Comparison of ENCODE assay signal across 12 cellular contexts in genomic region chr10:77609781-77610272, GRCh38. TPM values are rescaled to one million over a fixed set of nuclear protein-coding genes. Genes with fewer than 3 reads are reported as not detected.
DNase-seq lines count a peak whose midpoint lies in the region; ATAC-seq and TF ChIP-seq lines count a peak whose summit lies in the region.
"Had no signal": no experiment of that assay in that cellular context is flagged by ENCODE, and none has a peak within 500 bp of the region (broad histone marks: within the 10 kb centered on the region; RNA-seq: fewer than 3 reads in every experiment).

No MANE protein-coding gene starts in this region.

- no TSS peak for BruUV-seq in Panc1 (replicated peaks; lab: Mats Ljungman, UMichigan)

- no peaks in the 10 kb centered on the region for H3K27me3 Mint-ChIP-seq in stimulated activated memory B cell treated with anti-CD40 and anti-IgM and Interleukin-4, amounts not matched to agents 10 μg/mL and 1 μg/mL and 100 μg/mL, for 72 hours
- H3K27me3 Mint-ChIP-seq in activated naive CD8-positive, alpha-beta T cell treated with anti-CD3 and anti-CD28 coated beads, Interleukin-2, amount 50 U/mL, for 24 hours, result peaks cover 3% of the 10 kb centered on the region
- peaks cover 27% of the 10 kb centered on the region for H3K27me3 Mint-ChIP-seq in activated CD8-positive, alpha-beta T cell treated with anti-CD3 and anti-CD28 coated beads, Interleukin-2, amount 10 ng/mL, durations not matched to agents 7 days and 5 days (ENCODE audit: low read depth)

- no peaks in the 10 kb centered on the region for H3K9me3 Mint-ChIP-seq in stimulated activated memory B cell treated with anti-CD40 and anti-IgM and Interleukin-4, amounts not matched to agents 10 μg/mL and 1 μg/mL and 100 μg/mL, for 72 hours
- H3K9me3 Mint-ChIP-seq in activated naive CD8-positive, alpha-beta T cell treated with anti-CD3 and anti-CD28 coated beads, Interleukin-2, amount 50 U/mL, for 24 hours, result no peaks in the 10 kb centered on the region
- no peaks in the 10 kb centered on the region for H3K9me3 Mint-ChIP-seq in activated CD8-positive, alpha-beta T cell treated with anti-CD3 and anti-CD28 coated beads, Interleukin-2, amount 10 ng/mL, durations not matched to agents 7 days and 5 days (ENCODE audit: insufficient read depth)
- H3K9me3 Mint-ChIP-seq: memory B cell had no signal

- peaks cover 19% of the 10 kb centered on the region for H3K79me2 ChIP-seq in GM23248 (ENCODE audit: insufficient read depth)

- H3K27ac Mint-ChIP-seq in stimulated activated memory B cell treated with anti-CD40 and anti-IgM and Interleukin-4, amounts not matched to agents 10 μg/mL and 1 μg/mL and 100 μg/mL, for 72 hours, result no peak overlapping the region
- H3K27ac Mint-ChIP-seq in activated naive CD8-positive, alpha-beta T cell treated with anti-CD3 and anti-CD28 coated beads, Interleukin-2, amount 50 U/mL, for 24 hours, result no peak overlapping the region
- no peak overlapping the region for H3K27ac Mint-ChIP-seq in activated CD8-positive, alpha-beta T cell treated with anti-CD3 and anti-CD28 coated beads, Interleukin-2, amount 10 ng/mL, durations not matched to agents 7 days and 5 days

- no peak overlapping the region for H3K4me3 Mint-ChIP-seq in stimulated activated memory B cell treated with anti-CD40 and anti-IgM and Interleukin-4, amounts not matched to agents 10 μg/mL and 1 μg/mL and 100 μg/mL, for 72 hours
- H3K4me3 Mint-ChIP-seq in activated naive CD8-positive, alpha-beta T cell treated with anti-CD3 and anti-CD28 coated beads, Interleukin-2, amount 50 U/mL, for 24 hours, result no peak overlapping the region
- no peak overlapping the region for H3K4me3 Mint-ChIP-seq in activated CD8-positive, alpha-beta T cell treated with anti-CD3 and anti-CD28 coated beads, Interleukin-2, amount 10 ng/mL, durations not matched to agents 7 days and 5 days
- H3K4me3 Mint-ChIP-seq: memory B cell had no signal

- H3K4me2 ChIP-seq in GM23248 (ENCODE audit: unreplicated experiment), result no peak overlapping the region

- no peak for ATAC-seq in Panc1
- ATAC-seq in gastrocnemius medialis, result peak; percentile 65 to 79
- ATAC-seq in stimulated activated memory B cell treated with anti-CD40 and anti-IgM and Interleukin-4, amounts not matched to agents 10 μg/mL and 1 μg/mL and 100 μg/mL, for 72 hours, result no peak
- ATAC-seq in activated naive CD8-positive, alpha-beta T cell treated with anti-CD3 and anti-CD28 coated beads, Interleukin-2, amount 50 U/mL, for 24 hours, result no peak
- ATAC-seq in activated CD8-positive, alpha-beta T cell treated with anti-CD3 and anti-CD28 coated beads, Interleukin-2, amount 10 ng/mL, durations not matched to agents 7 days and 5 days, result no peak

- CTCF ChIA-PET in Panc1 (lab: Charles Lee), result no interaction called here
- CTCF ChIA-PET in activated CD8-positive, alpha-beta T cell treated with anti-CD3 and anti-CD28 coated beads, Interleukin-2, amount 10 ng/mL, durations not matched to agents 7 days and 5 days (lab: Charles Lee), result interaction anchor here (0.8 kb wide), 1 partner anchor 54 kb away, joined by 3 read pairs; no protein-coding TSS in a partner anchor

- H3K9me3 ChIP-seq in GM23248 (ENCODE audit: low read depth), result no peaks in the 10 kb centered on the region
- H3K9me3 ChIP-seq in Panc1 (ENCODE audit: control insufficient read depth, insufficient read depth, low read depth, low read length), result no peaks in the 10 kb centered on the region
- H3K9me3 ChIP-seq in gastrocnemius medialis, result no peaks in the 10 kb centered on the region

- H3K27ac ChIP-seq in GM23248 (no peak overlapping the region), Panc1 (ENCODE audit: low read length) (peak overlapping the region; percentile 51), gastrocnemius medialis (peak overlapping the region; percentile 43 to 72 (median 62))
- H3K27ac ChIP-seq: WERI-Rb-1 had no signal

- no peaks in the 10 kb centered on the region for H3K36me3 Mint-ChIP-seq in stimulated activated memory B cell treated with anti-CD40 and anti-IgM and Interleukin-4, amounts not matched to agents 10 μg/mL and 1 μg/mL and 100 μg/mL, for 72 hours
- H3K36me3 Mint-ChIP-seq in activated naive CD8-positive, alpha-beta T cell treated with anti-CD3 and anti-CD28 coated beads, Interleukin-2, amount 50 U/mL, for 24 hours (ENCODE audit: low read depth), result no peaks in the 10 kb centered on the region
- H3K36me3 Mint-ChIP-seq in activated CD8-positive, alpha-beta T cell treated with anti-CD3 and anti-CD28 coated beads, Interleukin-2, amount 10 ng/mL, durations not matched to agents 7 days and 5 days (ENCODE audit: low read depth), result no peaks in the 10 kb centered on the region
- H3K36me3 Mint-ChIP-seq: memory B cell had no signal

- intact Hi-C loops in Panc1 (cut with micrococcal nuclease; ENCODE audit: unreplicated experiment) (no loop called here), gastrocnemius medialis (cut with DNase I; ENCODE audit: low total_unique reads) (no loop called here)

- TF ChIP-seq CTCF in Panc1 (IDR thresholded peaks at IDR 0.05) (no peak), foreskin fibroblast (IDR thresholded peaks at IDR 0.05; ENCODE audit: low read depth, low read length) (no peak), gastrocnemius medialis (IDR thresholded peaks at IDR 0.05 in 4 of 5, conservative IDR thresholded peaks at IDR 0.05 in 1 of 5) (no peak)

- no peak for TF ChIP-seq POLR2A in gastrocnemius medialis (IDR thresholded peaks at IDR 0.05)

- H2AFZ ChIP-seq in GM23248, result no peak overlapping the region

- H3K36me3 ChIP-seq in GM23248 (ENCODE audit: low read depth) (no peaks in the 10 kb centered on the region), Panc1 (ENCODE audit: control insufficient read depth, insufficient read depth, low read length) (no peaks in the 10 kb centered on the region), gastrocnemius medialis (no peaks in the 10 kb centered on the region)
- H3K36me3 ChIP-seq: WERI-Rb-1 had no signal

- DNase-seq in GM23248 (peak; percentile 16), Panc1 (ENCODE audit: low read depth, low spot score) (no peak), foreskin fibroblast (peak; percentile 62 to 78), gastrocnemius medialis (no peak), NCI-H1436 treated with DMSO at 0.1 percent for 48 hours (lab: John Stamatoyannopoulos, UW) (no peak)
- no peak for DNase-seq in activated naive CD8-positive, alpha-beta T cell treated with anti-CD3 and anti-CD28 coated beads, Interleukin-2, amount 50 U/mL, for 24 hours
- DNase-seq in activated CD8-positive, alpha-beta T cell treated with anti-CD3 and anti-CD28 coated beads, Interleukin-2, amount 10 ng/mL, durations not matched to agents 7 days and 5 days, result no peak
- DNase-seq: activated CD8-positive, alpha-beta memory T cell treated with anti-CD3 and anti-CD28 coated beads, Interleukin-2, amount 50 U/mL, for 4 hours; SIG-M5; WERI-Rb-1 had no signal

- H4K20me1 ChIP-seq in GM23248 (ENCODE audit: insufficient read depth), result no peaks in the 10 kb centered on the region

- POLR2A ChIA-PET in Panc1 (lab: Charles Lee), result no interaction called here
- POLR2A ChIA-PET in activated CD8-positive, alpha-beta T cell treated with anti-CD3 and anti-CD28 coated beads, Interleukin-2, amount 10 ng/mL, durations not matched to agents 7 days and 5 days (lab: Charles Lee), result no interaction called here

- no peaks in the 10 kb centered on the region for H3K9me2 ChIP-seq in GM23248 (ENCODE audit: insufficient read depth)

- H3K4me3 ChIP-seq in GM23248 (no peak overlapping the region), Panc1 (ENCODE audit: low read depth in 2 of 2, low read length in 2 of 2) (no peak overlapping the region), foreskin fibroblast (ENCODE audit: low read depth in 1 of 2, low read length in 2 of 2) (no peak overlapping the region), gastrocnemius medialis (no peak overlapping the region)

- H3K27me3 ChIP-seq in GM23248 (replicated peaks; ENCODE audit: insufficient read depth), result no peaks in the 10 kb centered on the region
- no peaks in the 10 kb centered on the region for H3K27me3 ChIP-seq in Panc1 (ENCODE audit: control insufficient read depth, insufficient read depth, low read length)
- H3K27me3 ChIP-seq in gastrocnemius medialis, result no peaks in the 10 kb centered on the region

- H3K4me1 Mint-ChIP-seq in stimulated activated memory B cell treated with anti-CD40 and anti-IgM and Interleukin-4, amounts not matched to agents 10 μg/mL and 1 μg/mL and 100 μg/mL, for 72 hours, result no peaks in the 10 kb centered on the region
- no peaks in the 10 kb centered on the region for H3K4me1 Mint-ChIP-seq in activated naive CD8-positive, alpha-beta T cell treated with anti-CD3 and anti-CD28 coated beads, Interleukin-2, amount 50 U/mL, for 24 hours
- H3K4me1 Mint-ChIP-seq in activated CD8-positive, alpha-beta T cell treated with anti-CD3 and anti-CD28 coated beads, Interleukin-2, amount 10 ng/mL, durations not matched to agents 7 days and 5 days (ENCODE audit: low read depth), result no peaks in the 10 kb centered on the region

- in situ Hi-C loops in GM23248 (cut with MboI) (no loop called here), Panc1 (cut with HindIII; ENCODE audit: low pct_unique_long_range_greater_than_20kb, low sequenced_read_pairs) (no loop called here), gastrocnemius medialis (cut with MboI; ENCODE audit: low sequenced_read_pairs in 4 of 4) (no loop called here)

- 88 to 95% methylated on average over 5 of the region's 5 CpGs for WGBS in GM23248 (ENCODE audit: low coverage in 1 of 2, low lambda C conversion rate in 2 of 2, missing lambda C conversion rate in 2 of 2), 2 experiments

- no peak overlapping the region for H3K9ac ChIP-seq in GM23248

- H3K4me1 ChIP-seq in GM23248 (ENCODE audit: insufficient read depth) (no peaks in the 10 kb centered on the region), Panc1 (ENCODE audit: control insufficient read depth, insufficient read depth, low read length) (peaks cover 86% of the 10 kb centered on the region), gastrocnemius medialis (peaks cover 19 to 47% of the 10 kb centered on the region in 2 donors)

- H3F3A ChIP-seq in GM23248 (ENCODE audit: insufficient read depth), result no peaks in the 10 kb centered on the region

RNA-seq across cellular contexts. Expression of gene KCNMA1, which starts 27.8 kb away (rescaled TPM):
- total RNA-seq in GM23248 (2014; rRNA removed; shearing (Covaris generic)), result 14.2 and 18.6 TPM in 2 replicates
- 24.8 and 25.1 TPM in 2 replicates for polyA plus RNA-seq in GM23248 (2016; fragmentation: Nextera tagmentation; extraction: Ambion mirVana)
- total RNA-seq in Panc1 (2021; ENCODE audit: unreplicated experiment) (91.9 TPM), gastrocnemius medialis (10 to 100 TPM; 66.8 to 96.5 (median 78.9) TPM)
- 75.5 TPM for polyA plus RNA-seq in Panc1 (2012; ENCODE audit: insufficient read length)
- total RNA-seq in activated CD8-positive, alpha-beta T cell treated with anti-CD3 and anti-CD28 coated beads, Interleukin-2, amount 10 ng/mL, durations not matched to agents 7 days and 5 days, result under 1 TPM; 0.16 TPM

Comparison
In these comparisons a context has a peak if more than half of its experiments do, and no peak if none do; other contexts are left out.
1. DNase-seq: peak in GM23248 (single experiment) and foreskin fibroblast (2 of 2); none in Panc1 (single experiment), gastrocnemius medialis (0 of 2), NCI-H1436 treated with DMSO at 0.1 percent for 48 hours (single experiment), activated naive CD8-positive, alpha-beta T cell treated with anti-CD3 and anti-CD28 coated beads, Interleukin-2, amount 50 U/mL, for 24 hours (single experiment) and activated CD8-positive, alpha-beta T cell treated with anti-CD3 and anti-CD28 coated beads, Interleukin-2, amount 10 ng/mL, durations not matched to agents 7 days and 5 days (single experiment).
2. ATAC-seq: peak in gastrocnemius medialis (2 of 2); none in Panc1 (single experiment), stimulated activated memory B cell treated with anti-CD40 and anti-IgM and Interleukin-4, amounts not matched to agents 10 μg/mL and 1 μg/mL and 100 μg/mL, for 72 hours (single experiment), activated naive CD8-positive, alpha-beta T cell treated with anti-CD3 and anti-CD28 coated beads, Interleukin-2, amount 50 U/mL, for 24 hours (single experiment) and activated CD8-positive, alpha-beta T cell treated with anti-CD3 and anti-CD28 coated beads, Interleukin-2, amount 10 ng/mL, durations not matched to agents 7 days and 5 days (single experiment).
3. RNA of gene KCNMA1, which starts 27.8 kb away (total RNA-seq): 91.9 TPM in Panc1 (single experiment), 66.8 to 96.5 TPM in gastrocnemius medialis and 14.2 to 18.6 TPM in GM23248; 0.16 TPM in activated CD8-positive, alpha-beta T cell treated with anti-CD3 and anti-CD28 coated beads, Interleukin-2, amount 10 ng/mL, durations not matched to agents 7 days and 5 days; every median in the first group is over 10 times any median in the second.